Comparison of ENCODE assay signal across 11 cellular contexts in genomic region chr2:65367517-65367916, GRCh38.
A peak's percentile ranks its signal among the peaks of the same experiment; 100 is the strongest.
DNase-seq lines count a peak whose midpoint lies in the region; ATAC-seq and TF ChIP-seq lines count a peak whose summit lies in the region.
"Had no signal": no experiment of that assay in that cellular context is flagged by ENCODE, and none has a peak within 500 bp of the region (broad histone marks: within the 10 kb centered on the region; RNA-seq: fewer than 3 reads in every experiment).

No MANE protein-coding gene starts in this region.

- no peaks in the 10 kb centered on the region for H3K9me2 ChIP-seq in OCI-LY1 (ENCODE audit: low read depth, low read length)

- no peaks in the 10 kb centered on the region for H4K20me1 ChIP-seq in OCI-LY1 (ENCODE audit: insufficient read depth, low read length)

- no peak overlapping the region for H3K4me3 ChIP-seq in OCI-LY1 (ENCODE audit: low read depth, low read length, poor library complexity, severe bottlenecking)
- no peak overlapping the region for H3K4me3 ChIP-seq in HAP-1
- H3K4me3 ChIP-seq: tibial nerve had no signal

- peak overlapping the region; percentile 30; the same call in 1 of the 2 replicates for H3K9ac ChIP-seq in OCI-LY1 (ENCODE audit: low read length)

- H3F3A ChIP-seq in OCI-LY1 (ENCODE audit: insufficient read depth, low read length): 0 out of 2 replicates have a peak, but pooled peaks cover 5% of the 10 kb centered on the region

- H3K27ac ChIP-seq in OCI-LY1 (ENCODE audit: low read depth, low read length, poor library complexity, severe bottlenecking) (peak overlapping the region; percentile 94), epithelial cell of prostate (peak overlapping the region; percentile 86)

- DNase-seq in G401 (ENCODE audit: low spot score): peak; percentile 64
- peak; percentile 96 for DNase-seq in epithelial cell of prostate (ENCODE audit: low read depth, low spot score)
- DNase-seq in renal cortical epithelial cell (ENCODE audit: low read depth): peak; percentile 82
- DNase-seq in HAP-1 (ENCODE audit: low spot score in 2 of 2): no peak
- no peak for DNase-seq in activated CD4-positive, CD25-positive, alpha-beta regulatory T cell (lab: John Stamatoyannopoulos, UW)
- DNase-seq: activated naive CD8-positive, alpha-beta T cell treated with anti-CD3 and anti-CD28 coated beads, Interleukin-2, amount 10 ng/mL, durations not matched to agents 7 days and 5 days; naive B cell had no signal

- H3K27me3 ChIP-seq in OCI-LY1 (ENCODE audit: insufficient read depth, low read length) (no peaks in the 10 kb centered on the region), HAP-1 (ENCODE audit: low read depth) (no peaks in the 10 kb centered on the region)
- H3K27me3 ChIP-seq: tibial nerve had no signal

- ATAC-seq in GM18861 (IDR thresholded peaks at IDR 0.05; ENCODE audit: unreplicated experiment): no peak
- no peak for ATAC-seq in HG03442 (IDR thresholded peaks at IDR 0.05; ENCODE audit: unreplicated experiment)

- H3K79me2 ChIP-seq in OCI-LY1 (ENCODE audit: insufficient read depth, low read length): peaks cover 70% of the 10 kb centered on the region

- no peak overlapping the region for H2AFZ ChIP-seq in OCI-LY1 (ENCODE audit: low read length)

- in situ Hi-C loops in G401 (cut with HindIII; ENCODE audit: low sequenced_read_pairs) (no loop called here), HAP-1 (cut with MboI; ENCODE audit: low sequenced_read_pairs) (no loop called here)

- H3K36me3 ChIP-seq in OCI-LY1 (ENCODE audit: insufficient read depth, low read length): no peaks in the 10 kb centered on the region
- H3K36me3 ChIP-seq in HAP-1 (replicated peaks): no peaks in the 10 kb centered on the region
- H3K36me3 ChIP-seq: tibial nerve had no signal

- no peak for TF ChIP-seq CTCF in OCI-LY1 (IDR thresholded peaks at IDR 0.05; ENCODE audit: low read length)

- peak overlapping the region; percentile 21; the same call in 1 of the 2 replicates for H3K4me2 ChIP-seq in OCI-LY1 (ENCODE audit: low read length)

- H3K9me3 ChIP-seq in OCI-LY1 (ENCODE audit: low read length) (no peaks in the 10 kb centered on the region), HAP-1 (no peaks in the 10 kb centered on the region)
- H3K9me3 ChIP-seq: tibial nerve had no signal

- peaks cover 99% of the 10 kb centered on the region for H3K4me1 ChIP-seq in OCI-LY1 (ENCODE audit: insufficient read depth, low read length, severe bottlenecking)
- H3K4me1 ChIP-seq in HAP-1: peaks cover 40% of the 10 kb centered on the region

Comparison
In these comparisons a context has a peak if more than half of its experiments do, and no peak if none do; other contexts are left out.
1. DNase-seq: peak in G401 (single experiment), epithelial cell of prostate (single experiment) and renal cortical epithelial cell (single experiment); none in HAP-1 (0 of 2) and activated CD4-positive, CD25-positive, alpha-beta regulatory T cell (0 of 4).